Comparison of ENCODE assay signal across 1 cellular context in the genomic region with DNA sequence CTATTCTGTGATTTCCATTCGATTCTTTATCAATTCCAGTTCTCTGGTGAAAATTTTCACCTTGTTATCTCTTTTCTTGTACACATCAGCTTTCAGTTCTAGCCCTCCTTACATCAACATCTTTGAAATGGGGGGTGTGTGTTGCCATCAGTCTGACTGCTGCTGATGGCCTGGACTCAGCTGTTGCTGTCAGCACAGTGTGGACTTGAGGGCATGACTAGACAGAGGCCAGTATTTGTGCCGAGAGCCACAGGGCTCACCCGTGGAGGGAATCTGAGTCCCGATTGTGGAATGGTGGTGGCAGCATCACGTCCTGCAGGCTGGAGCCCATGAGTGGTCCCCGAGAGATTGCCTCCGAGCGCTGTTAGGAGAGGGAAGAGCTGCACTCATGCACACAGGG.
A peak's percentile ranks its signal among the peaks of the same experiment; 100 is the strongest.
TF ChIP-seq lines count a peak whose summit lies in the region.

No MANE protein-coding gene starts in this region.

TF ChIP-seq in HepG2, 621 proteins besides CTCF, POLR2A, EP300 and RAD21 (continued from another document):
- TF ChIP-seq, protein P1, sequence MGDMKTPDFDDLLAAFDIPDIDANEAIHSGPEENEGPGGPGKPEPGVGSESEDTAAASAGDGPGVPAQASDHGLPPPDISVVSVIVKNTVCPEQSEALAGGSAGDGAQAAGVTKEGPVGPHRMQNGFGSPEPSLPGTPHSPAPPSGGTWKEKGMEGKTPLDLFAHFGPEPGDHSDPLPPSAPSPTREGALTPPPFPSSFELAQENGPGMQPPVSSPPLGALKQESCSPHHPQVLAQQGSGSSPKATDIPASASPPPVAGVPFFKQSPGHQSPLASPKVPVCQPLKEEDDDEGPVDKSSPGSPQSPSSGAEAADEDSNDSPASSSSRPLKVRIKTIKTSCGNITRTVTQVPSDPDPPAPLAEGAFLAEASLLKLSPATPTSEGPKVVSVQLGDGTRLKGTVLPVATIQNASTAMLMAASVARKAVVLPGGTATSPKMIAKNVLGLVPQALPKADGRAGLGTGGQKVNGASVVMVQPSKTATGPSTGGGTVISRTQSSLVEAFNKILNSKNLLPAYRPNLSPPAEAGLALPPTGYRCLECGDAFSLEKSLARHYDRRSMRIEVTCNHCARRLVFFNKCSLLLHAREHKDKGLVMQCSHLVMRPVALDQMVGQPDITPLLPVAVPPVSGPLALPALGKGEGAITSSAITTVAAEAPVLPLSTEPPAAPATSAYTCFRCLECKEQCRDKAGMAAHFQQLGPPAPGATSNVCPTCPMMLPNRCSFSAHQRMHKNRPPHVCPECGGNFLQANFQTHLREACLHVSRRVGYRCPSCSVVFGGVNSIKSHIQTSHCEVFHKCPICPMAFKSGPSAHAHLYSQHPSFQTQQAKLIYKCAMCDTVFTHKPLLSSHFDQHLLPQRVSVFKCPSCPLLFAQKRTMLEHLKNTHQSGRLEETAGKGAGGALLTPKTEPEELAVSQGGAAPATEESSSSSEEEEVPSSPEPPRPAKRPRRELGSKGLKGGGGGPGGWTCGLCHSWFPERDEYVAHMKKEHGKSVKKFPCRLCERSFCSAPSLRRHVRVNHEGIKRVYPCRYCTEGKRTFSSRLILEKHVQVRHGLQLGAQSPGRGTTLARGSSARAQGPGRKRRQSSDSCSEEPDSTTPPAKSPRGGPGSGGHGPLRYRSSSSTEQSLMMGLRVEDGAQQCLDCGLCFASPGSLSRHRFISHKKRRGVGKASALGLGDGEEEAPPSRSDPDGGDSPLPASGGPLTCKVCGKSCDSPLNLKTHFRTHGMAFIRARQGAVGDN (CRISPR knock-in tag; IDR thresholded peaks at IDR 0.05), result peak; percentile 27
- TF ChIP-seq SP140L (CRISPR knock-in tag; IDR thresholded peaks at IDR 0.05; ENCODE audit: borderline replicate concordance), result no peak
- TF ChIP-seq ZNF597 (CRISPR knock-in tag; IDR thresholded peaks at IDR 0.05), result no peak
TF ChIP-seq in HepG2: peak in this region for 3.
